In the genomic region with DNA sequence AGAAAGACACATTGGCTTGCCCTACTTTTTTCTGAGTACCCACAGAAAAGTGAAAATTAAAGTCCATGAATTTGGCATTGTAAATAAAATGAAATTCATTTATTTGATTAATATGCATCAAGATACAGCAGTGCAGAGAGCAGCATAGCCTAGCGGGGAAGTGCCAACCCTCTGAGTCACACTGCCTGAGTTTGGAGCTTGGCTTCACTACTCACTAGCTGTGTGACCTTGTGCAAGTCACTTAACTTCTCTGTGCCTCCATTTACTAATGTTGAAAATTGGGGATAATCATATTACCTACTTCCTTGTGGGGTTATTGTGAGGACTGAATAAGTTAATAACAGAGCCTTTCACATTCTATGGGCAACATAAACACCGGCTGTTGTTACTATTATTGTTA, we compare ENCODE assay signal across 16 cellular contexts.
DNase-seq lines count a peak whose midpoint lies in the region; ATAC-seq and TF ChIP-seq lines count a peak whose summit lies in the region.
"Had no signal": no experiment of that assay in that cellular context is flagged by ENCODE, and none has a peak within 500 bp of the region (broad histone marks: within the 10 kb centered on the region; RNA-seq: fewer than 3 reads in every experiment).

No MANE protein-coding gene starts in this region.

- TF ChIP-seq CTCF in chondrocyte (IDR thresholded peaks at IDR 0.05) (no peak), osteocyte (IDR thresholded peaks at IDR 0.05) (no peak)

- H3K36me3 ChIP-seq in GM23248 (ENCODE audit: low read depth): no peaks in the 10 kb centered on the region
- H3K36me3 ChIP-seq: BLaER1, Peyer's patch had no signal

- H3K9me3 ChIP-seq in GM23248 (ENCODE audit: low read depth): no peaks in the 10 kb centered on the region
- H3K9me3 ChIP-seq: BLaER1, Peyer's patch had no signal

- no peaks in the 10 kb centered on the region for H3K9me2 ChIP-seq in GM23248 (ENCODE audit: insufficient read depth)

- no peak overlapping the region for H3K4me3 ChIP-seq in GM23248
- H3K4me3 ChIP-seq: BLaER1, Peyer's patch had no signal

- H4K20me1 ChIP-seq in GM23248 (ENCODE audit: insufficient read depth): no peaks in the 10 kb centered on the region

- no peak overlapping the region for H3K9ac ChIP-seq in GM23248
- H3K9ac ChIP-seq: BLaER1 had no signal

- no peaks in the 10 kb centered on the region for H3K36me3 Mint-ChIP-seq in chondrocyte (ENCODE audit: low read depth)
- H3K36me3 Mint-ChIP-seq in osteocyte (ENCODE audit: unreplicated experiment): peaks cover 6% of the 10 kb centered on the region
- H3K36me3 Mint-ChIP-seq: CD8-positive, alpha-beta memory T cell had no signal

- H3K4me3 Mint-ChIP-seq in chondrocyte (ENCODE audit: unreplicated experiment) (no peak overlapping the region), osteocyte (ENCODE audit: unreplicated experiment) (no peak overlapping the region)
- H3K4me3 Mint-ChIP-seq: CD8-positive, alpha-beta memory T cell had no signal

- no peak overlapping the region for H3K27ac ChIP-seq in GM23248
- H3K27ac ChIP-seq: BLaER1, Peyer's patch had no signal

- WGBS in GM23248 (ENCODE audit: low coverage in 1 of 2, low lambda C conversion rate in 2 of 2, missing lambda C conversion rate in 2 of 2), 2 experiments: 70 to 72% methylated on average over 2 of the region's 2 CpGs

- H3K4me2 ChIP-seq in GM23248 (ENCODE audit: unreplicated experiment): no peak overlapping the region

- peaks cover 83% of the 10 kb centered on the region for H3K4me1 Mint-ChIP-seq in chondrocyte (ENCODE audit: low read depth)
- peaks cover 78% of the 10 kb centered on the region for H3K4me1 Mint-ChIP-seq in osteocyte (ENCODE audit: unreplicated experiment)
- H3K4me1 Mint-ChIP-seq: CD8-positive, alpha-beta memory T cell had no signal

- peaks cover 7% of the 10 kb centered on the region for H3K27me3 ChIP-seq in GM23248 (replicated peaks; ENCODE audit: insufficient read depth)
- H3K27me3 ChIP-seq: BLaER1, Peyer's patch had no signal

- DNase-seq in GM23248 (peak; percentile 46), NCI-H226 (peak; percentile 37), chondrocyte (ENCODE audit: low spot score) (no peak), osteocyte (ENCODE audit: extremely low spot score, unreplicated experiment) (no peak), LoVo (ENCODE audit: low spot score) (no peak), NCI-H2107 treated with DMSO at 0.1 percent for 48 hours (lab: John Stamatoyannopoulos, UW; ENCODE audit: unreplicated experiment) (no peak)
- no peak for DNase-seq in stimulated activated CD4-positive, alpha-beta T cell treated with anti-CD3 and anti-CD28 coated beads, Interleukin-4, amount 100 ng/mL, for 4 hours
- DNase-seq: CD8-positive, alpha-beta memory T cell; DND-41; NCI-H1105; NCI-H187 treated with DMSO at 0.1 percent for 48 hours; NCI-H2171; Peyer's patch; SIG-M5 had no signal

- in situ Hi-C loops in GM23248 (cut with MboI): no loop called here

- no peak for ATAC-seq in HG03520 (IDR thresholded peaks at IDR 0.05; ENCODE audit: unreplicated experiment)

- peak overlapping the region; percentile 49 for H3K27ac Mint-ChIP-seq in chondrocyte (ENCODE audit: unreplicated experiment)
- H3K27ac Mint-ChIP-seq in osteocyte (ENCODE audit: unreplicated experiment): peak overlapping the region; percentile 91
- H3K27ac Mint-ChIP-seq: CD8-positive, alpha-beta memory T cell had no signal

- H2AFZ ChIP-seq in GM23248: no peak overlapping the region

- no peaks in the 10 kb centered on the region for H3F3A ChIP-seq in GM23248 (ENCODE audit: insufficient read depth)

- no peaks in the 10 kb centered on the region for H3K4me1 ChIP-seq in GM23248 (ENCODE audit: insufficient read depth)

- H3K27me3 Mint-ChIP-seq in chondrocyte (ENCODE audit: low read depth) (no peaks in the 10 kb centered on the region), osteocyte (ENCODE audit: unreplicated experiment) (no peaks in the 10 kb centered on the region)

- H3K9me3 Mint-ChIP-seq in chondrocyte (ENCODE audit: low read depth) (no peaks in the 10 kb centered on the region), osteocyte (ENCODE audit: unreplicated experiment) (no peaks in the 10 kb centered on the region)
- H3K9me3 Mint-ChIP-seq: CD8-positive, alpha-beta memory T cell had no signal

- no peaks in the 10 kb centered on the region for H3K79me2 ChIP-seq in GM23248 (ENCODE audit: insufficient read depth)

Comparison
In these comparisons a context has a peak if more than half of its experiments do, and no peak if none do; other contexts are left out.
1. DNase-seq: peak in GM23248 (single experiment) and NCI-H226 (single experiment); none in chondrocyte (single experiment), osteocyte (single experiment), LoVo (single experiment), NCI-H2107 treated with DMSO at 0.1 percent for 48 hours (single experiment) and stimulated activated CD4-positive, alpha-beta T cell treated with anti-CD3 and anti-CD28 coated beads, Interleukin-4, amount 100 ng/mL, for 4 hours (0 of 2).